In genomic region chr2:24365826-24366225, GRCh38 we compare ENCODE assay signal across 24 cellular contexts. TPM values are rescaled to one million over a fixed set of nuclear protein-coding genes. Genes with fewer than 3 reads are reported as not detected.
DNase-seq lines count a peak whose midpoint lies in the region; ATAC-seq and TF ChIP-seq lines count a peak whose summit lies in the region.
"Had no signal": no experiment of that assay in that cellular context is flagged by ENCODE, and none has a peak within 500 bp of the region (broad histone marks: within the 10 kb centered on the region; RNA-seq: fewer than 3 reads in every experiment).

No MANE protein-coding gene starts in this region.

- H3K36me3 Mint-ChIP-seq in chondrocyte (ENCODE audit: low read depth) (no peaks in the 10 kb centered on the region), naive B cell (no peaks in the 10 kb centered on the region)
- H3K36me3 Mint-ChIP-seq: CD14-positive monocyte had no signal

- H3K4me1 Mint-ChIP-seq in chondrocyte (ENCODE audit: low read depth) (peaks cover 24% of the 10 kb centered on the region), naive B cell (peaks cover 24 to 32% (median 30%) of the 10 kb centered on the region in 3 donors)

- peak overlapping the region; percentile 89 for H3K27ac Mint-ChIP-seq in chondrocyte (ENCODE audit: unreplicated experiment)
- H3K27ac Mint-ChIP-seq in naive B cell: peak overlapping the region in 5 of 6 donors; percentile 41 to 91 (median 64)
- H3K27ac Mint-ChIP-seq: stimulated activated naive CD8-positive, alpha-beta T cell treated with anti-CD3 and anti-CD28 coated beads, Interleukin-15, amount 100 ng/mL, for 72 hours had no signal

- H3K27me3 ChIP-seq in aorta (ENCODE audit: control insufficient read depth in 1 of 2, insufficient read depth in 2 of 2, low read length in 1 of 2): no peaks in the 10 kb centered on the region
- H3K27me3 ChIP-seq: adrenal gland, heart left ventricle, Peyer's patch, upper lobe of left lung had no signal

- ATAC-seq in Right ventricle myocardium superior (ENCODE audit: poor library complexity): peak; percentile 26
- no peak for ATAC-seq in Right ventricle myocardium inferior
- no peak for ATAC-seq in naive B cell (ENCODE audit: low read depth in 2 of 2)
- ATAC-seq in aorta (ENCODE audit: low FRiP score): no peak
- no peak for ATAC-seq in GM19467 (IDR thresholded peaks at IDR 0.05; ENCODE audit: unreplicated experiment)
- ATAC-seq in HG03159 (IDR thresholded peaks at IDR 0.05; ENCODE audit: unreplicated experiment): no peak
- ATAC-seq: stimulated activated naive CD8-positive, alpha-beta T cell treated with anti-CD3 and anti-CD28 coated beads, Interleukin-15, amount 100 ng/mL, for 72 hours had no signal

- intact Hi-C loops in Right ventricle myocardium superior (cut with DNase I): no loop called here
- intact Hi-C loops in Right ventricle myocardium inferior (cut with DNase I): no loop called here
- intact Hi-C loops in aorta (cut with DNase I): no loop called here

- H3K9me3 Mint-ChIP-seq in chondrocyte (ENCODE audit: low read depth) (no peaks in the 10 kb centered on the region), naive B cell (peaks cover 0 to 1% (median 0%) of the 10 kb centered on the region in 7 donors)
- H3K9me3 Mint-ChIP-seq: CD14-positive monocyte; stimulated activated naive CD8-positive, alpha-beta T cell treated with anti-CD3 and anti-CD28 coated beads, Interleukin-15, amount 100 ng/mL, for 72 hours had no signal

- H3K27ac ChIP-seq in aorta (ENCODE audit: low read depth in 1 of 2, low read length in 2 of 2): peak overlapping the region; percentile 57 to 87
- H3K27ac ChIP-seq: GM23248, WERI-Rb-1 had no signal

- 1 to 4% methylated on average over 5 of the region's 5 CpGs for whole genome bisulfite sequencing in aorta, 2 donors

- H3K4me3 Mint-ChIP-seq in chondrocyte (ENCODE audit: unreplicated experiment) (no peak overlapping the region), naive B cell (no peak overlapping the region)
- H3K4me3 Mint-ChIP-seq: stimulated activated naive CD8-positive, alpha-beta T cell treated with anti-CD3 and anti-CD28 coated beads, Interleukin-15, amount 100 ng/mL, for 72 hours had no signal

- H3K36me3 ChIP-seq in aorta (ENCODE audit: control insufficient read depth in 1 of 2, insufficient read depth in 2 of 2, low read length in 1 of 2): no peaks in the 10 kb centered on the region
- H3K36me3 ChIP-seq: adrenal gland, heart left ventricle, Peyer's patch, upper lobe of left lung, WERI-Rb-1 had no signal

- no peak overlapping the region for H3K4me3 ChIP-seq in aorta (ENCODE audit: low read length in 2 of 2)
- H3K4me3 ChIP-seq: adrenal gland, GM23248, heart left ventricle, mucosa of descending colon, Peyer's patch, upper lobe of left lung had no signal

- no peaks in the 10 kb centered on the region for H3K27me3 Mint-ChIP-seq in chondrocyte (ENCODE audit: low read depth)
- H3K27me3 Mint-ChIP-seq in naive B cell: no peaks in the 10 kb centered on the region
- H3K27me3 Mint-ChIP-seq: stimulated activated naive CD8-positive, alpha-beta T cell treated with anti-CD3 and anti-CD28 coated beads, Interleukin-15, amount 100 ng/mL, for 72 hours had no signal

- DNase-seq in Right ventricle myocardium superior (no peak), Right ventricle myocardium inferior (ENCODE audit: missing footprints) (no peak), chondrocyte (ENCODE audit: low spot score) (no peak), naive B cell (no peak), aorta (no peak), NCI-H1417 (lab: John Stamatoyannopoulos, UW) (no peak)
- DNase-seq: activated CD4-positive, alpha-beta T cell treated with anti-CD3 and anti-CD28 coated beads, Interleukin-2, amount 50 U/mL, for 48 hours; activated gamma-delta T cell treated with Interleukin-2 at 50 U/mL for 16 hours; activated T-cell treated with anti-CD3 and anti-CD28 coated beads for 4 hours; adrenal gland; EL; GM23248; heart left ventricle; mucosa of descending colon; NCI-H2081 treated with DMSO at 0.1 percent for 48 hours; NK-92 treated with Interleukin-12 subunit alpha and Interleukin-12 subunit beta, amount 100 ng/mL, for 24 hours; Peyer's patch; stimulated activated CD4-positive, alpha-beta T cell treated with anti-CD3 and anti-CD28 coated beads, Interleukin-4, amount 100 ng/mL, for 4 hours; stimulated activated naive CD8-positive, alpha-beta T cell treated with anti-CD3 and anti-CD28 coated beads, Interleukin-15, amount 100 ng/mL, for 72 hours; upper lobe of left lung; WERI-Rb-1 had no signal

- H3K9me3 ChIP-seq in aorta (ENCODE audit: control insufficient read depth, low read length): no peaks in the 10 kb centered on the region
- H3K9me3 ChIP-seq: adrenal gland, heart left ventricle, mucosa of descending colon, Peyer's patch, upper lobe of left lung had no signal

- TF ChIP-seq CTCF in chondrocyte (IDR thresholded peaks at IDR 0.05): no peak

- peaks cover 0 to 4% of the 10 kb centered on the region in 2 donors for H3K4me1 ChIP-seq in aorta (ENCODE audit: control insufficient read depth in 1 of 2, insufficient read depth in 2 of 2, low read length in 2 of 2)

RNA-seq across cellular contexts. Expression of gene ITSN2, which starts 5.5 kb away (rescaled TPM):
- total RNA-seq in Right ventricle myocardium superior (41.2 TPM), Right ventricle myocardium inferior (41.3 TPM), chondrocyte (26.6 to 30.2 TPM (median 28.6 TPM) in 3 replicates), aorta (10 to 100 TPM; 61.1 to 87.0 TPM)
- polyA plus RNA-seq in naive B cell (ENCODE audit: low read depth in 6 of 6) (100 to 1,000 TPM in 4 of 6 donors, 10 to 100 TPM in 2; 57.8 to 163 (median 113) TPM), aorta (10 to 100 TPM; 20.5 to 26.7 TPM)
